8 cellular contexts compared by ENCODE assay signal in the genomic region with DNA sequence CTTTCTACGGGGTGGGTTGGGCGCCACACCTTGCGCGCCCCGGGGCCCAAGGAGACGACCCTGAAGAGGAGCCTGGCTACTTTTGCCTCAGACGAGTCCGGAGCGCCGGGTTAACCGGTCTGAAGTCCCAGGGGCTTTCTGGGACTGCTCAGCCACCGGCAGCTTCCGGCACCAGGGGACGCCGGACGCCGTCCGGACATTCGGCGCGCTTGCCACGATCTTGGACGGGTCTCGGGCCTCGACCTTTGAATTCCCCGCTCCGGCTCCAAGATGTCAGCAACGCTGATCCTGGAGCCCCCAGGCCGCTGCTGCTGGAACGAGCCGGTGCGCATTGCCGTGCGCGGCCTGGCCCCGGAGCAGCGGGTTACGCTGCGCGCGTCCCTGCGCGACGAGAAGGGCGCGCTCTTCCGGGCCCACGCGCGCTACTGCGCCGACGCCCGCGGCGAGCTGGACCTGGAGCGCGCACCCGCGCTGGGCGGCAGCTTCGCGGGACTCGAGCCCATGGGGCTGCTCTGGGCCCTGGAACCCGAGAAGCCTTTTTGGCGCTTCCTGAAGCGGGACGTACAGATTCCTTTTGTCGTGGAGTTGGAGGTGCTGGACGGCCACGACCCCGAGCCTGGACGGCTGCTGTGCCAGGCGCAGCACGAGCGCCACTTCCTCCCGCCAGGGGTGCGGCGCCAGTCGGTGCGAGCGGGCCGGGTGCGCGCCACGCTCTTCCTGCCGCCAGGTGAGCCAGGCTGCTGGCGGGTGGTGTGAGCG.
DNase-seq lines count a peak whose midpoint lies in the region; ATAC-seq lines count a peak whose summit lies in the region.

A gene with protein sequence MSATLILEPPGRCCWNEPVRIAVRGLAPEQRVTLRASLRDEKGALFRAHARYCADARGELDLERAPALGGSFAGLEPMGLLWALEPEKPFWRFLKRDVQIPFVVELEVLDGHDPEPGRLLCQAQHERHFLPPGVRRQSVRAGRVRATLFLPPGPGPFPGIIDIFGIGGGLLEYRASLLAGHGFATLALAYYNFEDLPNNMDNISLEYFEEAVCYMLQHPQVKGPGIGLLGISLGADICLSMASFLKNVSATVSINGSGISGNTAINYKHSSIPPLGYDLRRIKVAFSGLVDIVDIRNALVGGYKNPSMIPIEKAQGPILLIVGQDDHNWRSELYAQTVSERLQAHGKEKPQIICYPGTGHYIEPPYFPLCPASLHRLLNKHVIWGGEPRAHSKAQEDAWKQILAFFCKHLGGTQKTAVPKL (plus strand): TSS at position 184 of the 759 bp plus-strand sequence. CDS start 87 bp downstream, at position 271.

- peak; percentile 77 for ATAC-seq in HG02798 (IDR thresholded peaks at IDR 0.05; ENCODE audit: poor library complexity, unreplicated experiment)
- ATAC-seq in GM19328 (IDR thresholded peaks at IDR 0.05; ENCODE audit: unreplicated experiment) = no peak

- H3K9me3 ChIP-seq in ES-I3 (ENCODE audit: control insufficient read depth, insufficient read depth, low read length) (0 out of 2 replicates have a peak, but pooled peaks cover 5% of the 10 kb centered on the region), HAP-1 (no peaks in the 10 kb centered on the region)

- in situ Hi-C loops in HAP-1 (cut with MboI; ENCODE audit: low sequenced_read_pairs) = no loop called here

- H3K4me1 ChIP-seq in ES-I3 (ENCODE audit: insufficient read depth, low read length) (no peaks in the 10 kb centered on the region), HAP-1 (no peaks in the 10 kb centered on the region)

- H3K27me3 ChIP-seq in HAP-1 (ENCODE audit: low read depth) = no peaks in the 10 kb centered on the region

- H3K9ac ChIP-seq in ES-I3 (ENCODE audit: low read depth, low read length) = peak within 1 kb of the TSS; percentile 73

- H3K36me3 ChIP-seq in ES-I3 (ENCODE audit: insufficient read depth, low read length) (no peaks in the 10 kb centered on the region), HAP-1 (replicated peaks) (no peaks in the 10 kb centered on the region)

- DNase-seq in T follicular helper cell (ENCODE audit: low read depth) = peak; percentile 44
- peak; percentile 63 for DNase-seq in astrocyte of the hippocampus (ENCODE audit: low read depth, low spot score)
- DNase-seq in iPS-NIHi7 (ENCODE audit: extremely low spot score) = peak; percentile 59
- DNase-seq in stimulated activated CD4-positive, alpha-beta T cell treated with anti-CD3 and anti-CD28 coated beads, Interleukin-12 subunit alpha, Interleukin-12 subunit beta, amount 100 ng/mL, for 4 hours = peak; percentile 50
- no peak for DNase-seq in HAP-1 (ENCODE audit: low spot score in 2 of 2)

- no peak within 1 kb of the TSS for H3K4me3 ChIP-seq in HAP-1

Comparison
In these comparisons a context has a peak if more than half of its experiments do, and no peak if none do; other contexts are left out.
1. DNase-seq: peak in T follicular helper cell (single experiment), astrocyte of the hippocampus (single experiment), iPS-NIHi7 (single experiment) and stimulated activated CD4-positive, alpha-beta T cell treated with anti-CD3 and anti-CD28 coated beads, Interleukin-12 subunit alpha, Interleukin-12 subunit beta, amount 100 ng/mL, for 4 hours (single experiment); none in HAP-1 (0 of 2).